8 cellular contexts compared by ENCODE assay signal in genomic region chr20:34111712-34112599, GRCh38. TPM values are rescaled to one million over a fixed set of nuclear protein-coding genes. Genes with fewer than 3 reads are reported as not detected.
A peak's percentile ranks its signal among the peaks of the same experiment; 100 is the strongest.
DNase-seq lines count a peak whose midpoint lies in the region; ATAC-seq and TF ChIP-seq lines count a peak whose summit lies in the region.

A gene with protein sequence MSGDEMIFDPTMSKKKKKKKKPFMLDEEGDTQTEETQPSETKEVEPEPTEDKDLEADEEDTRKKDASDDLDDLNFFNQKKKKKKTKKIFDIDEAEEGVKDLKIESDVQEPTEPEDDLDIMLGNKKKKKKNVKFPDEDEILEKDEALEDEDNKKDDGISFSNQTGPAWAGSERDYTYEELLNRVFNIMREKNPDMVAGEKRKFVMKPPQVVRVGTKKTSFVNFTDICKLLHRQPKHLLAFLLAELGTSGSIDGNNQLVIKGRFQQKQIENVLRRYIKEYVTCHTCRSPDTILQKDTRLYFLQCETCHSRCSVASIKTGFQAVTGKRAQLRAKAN (minus strand): TSS chr20:34112243. CDS start chr20:34112110, 133 bp downstream.

- peaks cover 23% of the 10 kb centered on the region for H3K36me3 Mint-ChIP-seq in natural killer cell treated with Interleukin-12 subunit alpha and Interleukin-12 subunit beta and Interleukin-15 and Interleukin-18, amount 100 ng/mL, for 72 hours

- H3K4me1 Mint-ChIP-seq in natural killer cell treated with Interleukin-12 subunit alpha and Interleukin-12 subunit beta and Interleukin-15 and Interleukin-18, amount 100 ng/mL, for 72 hours (ENCODE audit: low read depth in 2 of 2): peaks cover 32 to 44% of the 10 kb centered on the region in 2 donors

- H3K4me3 ChIP-seq in H7 (ENCODE audit: insufficient read depth, low read depth, low read length) (peak within 1 kb of the TSS; percentile 94), fibroblast of pulmonary artery (replicated peaks; ENCODE audit: low read depth, low read length) (peak within 1 kb of the TSS; percentile 97)

- peak; percentile 99 for DNase-seq in ELF-1 (ENCODE audit: low read depth, low spot score)
- peak; percentile 96 for DNase-seq in H7
- peak; percentile 99 for DNase-seq in M059J (ENCODE audit: low read depth)
- DNase-seq in SHP77 (lab: John Stamatoyannopoulos, UW): peak; percentile 96 to 98
- DNase-seq in activated effector memory CD4-positive, alpha-beta T cell treated with Interleukin-2 at 50 U/mL for 16 hours: peak; percentile 96
- peak; percentile 99 for DNase-seq in fibroblast of pulmonary artery (ENCODE audit: low read depth)
- peak; percentile 97 for DNase-seq in natural killer cell treated with Interleukin-12 subunit alpha and Interleukin-12 subunit beta and Interleukin-15 and Interleukin-18, amount 100 ng/mL, for 72 hours (ENCODE audit: low spot score)
- peak; percentile 93 for DNase-seq in stimulated activated naive CD8-positive, alpha-beta T cell treated with anti-CD3 and anti-CD28 coated beads, Interleukin-15, Interleukin-2, amounts not matched to agents 100 U/mL and 50 U/mL, for 24 hours

- H3K36me3 ChIP-seq in H7 (replicated peaks; ENCODE audit: control insufficient read depth, insufficient read depth, low read length): peaks cover 6% of the 10 kb centered on the region

- peak; percentile 93 to 95 for ATAC-seq in natural killer cell treated with Interleukin-12 subunit alpha and Interleukin-12 subunit beta and Interleukin-15 and Interleukin-18, amount 100 ng/mL, for 72 hours
- peak; percentile 90 for ATAC-seq in stimulated activated naive CD8-positive, alpha-beta T cell treated with anti-CD3 and anti-CD28 coated beads, Interleukin-15, Interleukin-2, amounts not matched to agents 100 U/mL and 50 U/mL, for 24 hours

- no peak for TF ChIP-seq CTCF in fibroblast of pulmonary artery (IDR thresholded peaks at IDR 0.05; ENCODE audit: low read length, missing control alignments)

- peak within 1 kb of the TSS; percentile 93 to 98 for H3K27ac Mint-ChIP-seq in natural killer cell treated with Interleukin-12 subunit alpha and Interleukin-12 subunit beta and Interleukin-15 and Interleukin-18, amount 100 ng/mL, for 72 hours

- no peaks in the 10 kb centered on the region for H3K27me3 Mint-ChIP-seq in natural killer cell treated with Interleukin-12 subunit alpha and Interleukin-12 subunit beta and Interleukin-15 and Interleukin-18, amount 100 ng/mL, for 72 hours

- peak within 1 kb of the TSS; percentile 94 for H3K4me3 Mint-ChIP-seq in natural killer cell treated with Interleukin-12 subunit alpha and Interleukin-12 subunit beta and Interleukin-15 and Interleukin-18, amount 100 ng/mL, for 72 hours

- no peaks in the 10 kb centered on the region for H3K27me3 ChIP-seq in H7 (ENCODE audit: control insufficient read depth, insufficient read depth, low read length)

- H3K9me3 Mint-ChIP-seq in natural killer cell treated with Interleukin-12 subunit alpha and Interleukin-12 subunit beta and Interleukin-15 and Interleukin-18, amount 100 ng/mL, for 72 hours: no peaks in the 10 kb centered on the region

RNA-seq across cellular contexts. Expression of the gene that starts here (rescaled TPM):
- 106 and 121 TPM in 2 replicates for total RNA-seq in H7 (2014; rRNA removed; shearing (Covaris generic))
- 156 and 179 TPM in 2 replicates for total RNA-seq in M059J (2014; rRNA removed; shearing (Covaris generic))
- 10 to 100 TPM; 97.6 to 99.8 TPM for total RNA-seq in natural killer cell treated with Interleukin-12 subunit alpha and Interleukin-12 subunit beta and Interleukin-15 and Interleukin-18, amount 100 ng/mL, for 72 hours

Comparison
In these comparisons a context has a peak if more than half of its experiments do, and no peak if none do; other contexts are left out.
1. Peak in every context shown above with its lines: DNase-seq, ATAC-seq and H3K4me3 ChIP-seq.